ENCODE assay signal across 1 cellular context in the genomic region with DNA sequence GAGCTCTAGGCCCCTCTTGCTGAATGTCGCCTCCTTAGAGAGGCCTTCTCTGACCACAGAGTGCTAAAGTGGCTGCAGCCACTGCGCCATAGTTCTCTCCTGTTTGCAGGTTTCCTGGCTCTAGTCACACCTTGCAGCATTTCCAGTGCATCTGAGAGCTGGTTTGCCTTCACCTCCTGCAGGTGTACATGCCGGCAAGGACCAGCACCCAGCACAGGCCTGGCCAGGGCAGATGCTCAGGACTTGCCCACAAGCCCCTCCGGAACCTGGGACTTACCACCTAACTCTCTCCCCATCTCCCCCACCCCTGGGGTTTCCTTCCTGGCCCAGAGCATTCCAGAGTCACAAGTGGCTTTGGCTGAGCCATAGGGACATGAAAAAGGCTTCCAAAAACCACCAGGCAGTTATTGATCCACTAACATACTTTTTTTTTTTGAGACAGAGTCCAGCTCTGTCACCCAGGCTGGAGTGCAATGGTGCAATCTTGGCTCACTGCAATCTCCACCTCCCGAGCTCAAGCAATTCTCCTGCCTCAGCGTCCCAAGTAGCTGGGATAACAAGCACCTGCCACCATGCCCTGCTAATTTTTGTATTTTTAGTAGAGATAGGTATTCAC.
TF ChIP-seq lines count a peak whose summit lies in the region.

No MANE protein-coding gene starts in this region.

TF ChIP-seq in liver, 16 proteins besides CTCF, POLR2A, EP300 and RAD21:
- TF ChIP-seq FOXA2 (IDR thresholded peaks at IDR 0.05) (no peak), HNF4G (IDR thresholded peaks at IDR 0.05) (peak; percentile 49), SP1 (IDR thresholded peaks at IDR 0.05) (peak; percentile 67), RXRA (IDR thresholded peaks at IDR 0.05) (peak; percentile 74 to 80), JUND (IDR thresholded peaks at IDR 0.05) (peak in 1 of 2 donors; percentile 80), HNF4A (conservative IDR thresholded peaks at IDR 0.05) (peak; percentile 83 to 84)
- TF ChIP-seq, protein P1, sequence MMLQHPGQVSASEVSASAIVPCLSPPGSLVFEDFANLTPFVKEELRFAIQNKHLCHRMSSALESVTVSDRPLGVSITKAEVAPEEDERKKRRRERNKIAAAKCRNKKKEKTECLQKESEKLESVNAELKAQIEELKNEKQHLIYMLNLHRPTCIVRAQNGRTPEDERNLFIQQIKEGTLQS (IDR thresholded peaks at IDR 0.05) = peak; percentile 56
- TF ChIP-seq, protein P2, sequence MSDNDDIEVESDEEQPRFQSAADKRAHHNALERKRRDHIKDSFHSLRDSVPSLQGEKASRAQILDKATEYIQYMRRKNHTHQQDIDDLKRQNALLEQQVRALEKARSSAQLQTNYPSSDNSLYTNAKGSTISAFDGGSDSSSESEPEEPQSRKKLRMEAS (IDR thresholded peaks at IDR 0.05) = no peak
- TF ChIP-seq, protein P3, sequence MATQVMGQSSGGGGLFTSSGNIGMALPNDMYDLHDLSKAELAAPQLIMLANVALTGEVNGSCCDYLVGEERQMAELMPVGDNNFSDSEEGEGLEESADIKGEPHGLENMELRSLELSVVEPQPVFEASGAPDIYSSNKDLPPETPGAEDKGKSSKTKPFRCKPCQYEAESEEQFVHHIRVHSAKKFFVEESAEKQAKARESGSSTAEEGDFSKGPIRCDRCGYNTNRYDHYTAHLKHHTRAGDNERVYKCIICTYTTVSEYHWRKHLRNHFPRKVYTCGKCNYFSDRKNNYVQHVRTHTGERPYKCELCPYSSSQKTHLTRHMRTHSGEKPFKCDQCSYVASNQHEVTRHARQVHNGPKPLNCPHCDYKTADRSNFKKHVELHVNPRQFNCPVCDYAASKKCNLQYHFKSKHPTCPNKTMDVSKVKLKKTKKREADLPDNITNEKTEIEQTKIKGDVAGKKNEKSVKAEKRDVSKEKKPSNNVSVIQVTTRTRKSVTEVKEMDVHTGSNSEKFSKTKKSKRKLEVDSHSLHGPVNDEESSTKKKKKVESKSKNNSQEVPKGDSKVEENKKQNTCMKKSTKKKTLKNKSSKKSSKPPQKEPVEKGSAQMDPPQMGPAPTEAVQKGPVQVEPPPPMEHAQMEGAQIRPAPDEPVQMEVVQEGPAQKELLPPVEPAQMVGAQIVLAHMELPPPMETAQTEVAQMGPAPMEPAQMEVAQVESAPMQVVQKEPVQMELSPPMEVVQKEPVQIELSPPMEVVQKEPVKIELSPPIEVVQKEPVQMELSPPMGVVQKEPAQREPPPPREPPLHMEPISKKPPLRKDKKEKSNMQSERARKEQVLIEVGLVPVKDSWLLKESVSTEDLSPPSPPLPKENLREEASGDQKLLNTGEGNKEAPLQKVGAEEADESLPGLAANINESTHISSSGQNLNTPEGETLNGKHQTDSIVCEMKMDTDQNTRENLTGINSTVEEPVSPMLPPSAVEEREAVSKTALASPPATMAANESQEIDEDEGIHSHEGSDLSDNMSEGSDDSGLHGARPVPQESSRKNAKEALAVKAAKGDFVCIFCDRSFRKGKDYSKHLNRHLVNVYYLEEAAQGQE (IDR thresholded peaks at IDR 0.05) = no peak
